ENCODE assay signal across 1 cellular context in the genomic region with DNA sequence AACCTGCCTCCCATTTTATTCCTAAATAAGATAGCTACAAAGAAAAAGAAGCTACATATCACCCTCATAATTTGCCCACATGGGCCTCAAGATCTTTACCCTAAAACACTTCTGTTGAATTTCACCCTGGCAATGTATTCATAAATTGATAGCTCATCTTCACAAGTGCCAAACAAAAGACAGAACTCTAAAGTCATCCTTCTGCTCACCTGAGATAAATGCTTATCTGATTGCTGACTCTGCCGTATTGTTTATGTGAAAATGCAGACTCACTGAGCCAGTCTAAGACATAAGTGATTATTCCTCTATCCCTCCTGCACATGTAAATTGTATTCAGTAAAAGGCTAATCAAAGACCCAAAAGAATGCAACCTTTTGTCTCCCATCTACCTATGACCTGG.
TF ChIP-seq lines count a peak whose summit lies in the region.

No MANE protein-coding gene starts in this region.

TF ChIP-seq in HepG2, 621 proteins besides CTCF, POLR2A, EP300 and RAD21:
- no peak for TF ChIP-seq RELA (CRISPR knock-in tag; IDR thresholded peaks at IDR 0.05)
- TF ChIP-seq MAFF (IDR thresholded peaks at IDR 0.05; ENCODE audit: low read depth, low read length): peak; percentile 59; the same call in 1 of the 2 replicates
- no peak for TF ChIP-seq ZNF431 (CRISPR knock-in tag; IDR thresholded peaks at IDR 0.05; ENCODE audit: borderline replicate concordance, low read depth)
- TF ChIP-seq MAFK (conservative IDR thresholded peaks at IDR 0.05 in 1 of 2, IDR thresholded peaks at IDR 0.05 in 1 of 2; ENCODE audit: low read length in 2 of 2): peak; percentile 42 to 72; a peak in 3 of 4 replicates
- TF ChIP-seq, protein P1, sequence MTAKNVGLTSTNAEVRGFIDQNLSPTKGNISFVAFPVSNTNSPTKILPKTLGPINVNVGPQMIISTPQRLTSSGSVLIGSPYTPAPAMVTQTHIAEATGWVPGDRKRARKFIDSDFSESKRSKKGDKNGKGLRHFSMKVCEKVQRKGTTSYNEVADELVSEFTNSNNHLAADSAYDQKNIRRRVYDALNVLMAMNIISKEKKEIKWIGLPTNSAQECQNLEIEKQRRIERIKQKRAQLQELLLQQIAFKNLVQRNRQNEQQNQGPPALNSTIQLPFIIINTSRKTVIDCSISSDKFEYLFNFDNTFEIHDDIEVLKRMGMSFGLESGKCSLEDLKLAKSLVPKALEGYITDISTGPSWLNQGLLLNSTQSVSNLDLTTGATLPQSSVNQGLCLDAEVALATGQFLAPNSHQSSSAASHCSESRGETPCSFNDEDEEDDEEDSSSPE (CRISPR knock-in tag; IDR thresholded peaks at IDR 0.05): no peak
- TF ChIP-seq BRD4 (CRISPR knock-in tag; IDR thresholded peaks at IDR 0.05): no peak
- TF ChIP-seq ARID2 (CRISPR knock-in tag; IDR thresholded peaks at IDR 0.05; ENCODE audit: borderline replicate concordance): no peak
